ENCODE assay signal across 18 cellular contexts in the genomic region with DNA sequence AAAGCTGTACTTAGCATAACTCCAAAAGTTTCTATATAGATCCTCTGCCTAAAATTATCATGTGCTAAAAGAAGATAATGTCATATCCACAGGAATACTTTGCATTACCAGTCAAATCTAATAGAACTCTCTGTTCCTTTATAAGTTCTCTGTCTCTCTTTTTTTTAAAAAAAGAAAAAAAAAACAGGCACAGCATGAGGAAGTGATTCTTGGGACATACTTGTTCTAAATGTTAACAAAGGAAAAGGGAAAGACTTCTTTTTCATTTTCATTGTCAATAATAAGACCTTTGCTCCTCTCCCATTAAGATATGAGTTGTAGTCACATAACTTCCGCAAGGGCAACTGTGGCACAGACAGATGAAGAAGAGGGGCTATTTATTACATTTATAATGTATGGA. TPM values are rescaled to one million over a fixed set of nuclear protein-coding genes. Genes with fewer than 3 reads are reported as not detected.
A peak's percentile ranks its signal among the peaks of the same experiment; 100 is the strongest.
DNase-seq lines count a peak whose midpoint lies in the region; ATAC-seq and TF ChIP-seq lines count a peak whose summit lies in the region.
"Had no signal": no experiment of that assay in that cellular context is flagged by ENCODE, and none has a peak within 500 bp of the region (broad histone marks: within the 10 kb centered on the region; RNA-seq: fewer than 3 reads in every experiment).

No MANE protein-coding gene starts in this region.

- ATAC-seq in left ventricle myocardium superior (no peak), HG03025 (IDR thresholded peaks at IDR 0.05; ENCODE audit: low FRiP score, unreplicated experiment) (no peak)
- ATAC-seq: CD8-positive, alpha-beta T cell; Right ventricle myocardium inferior had no signal

- no peaks in the 10 kb centered on the region for H3K9me3 ChIP-seq in left ventricle myocardium inferior (replicated peaks)

- H3K36me3 ChIP-seq in left ventricle myocardium inferior: no peaks in the 10 kb centered on the region

- peak overlapping the region; percentile 18 for H3K27ac ChIP-seq in left ventricle myocardium inferior (replicated peaks)
- H3K27ac ChIP-seq in coronary artery: peak overlapping the region in 1 of 2 donors; percentile 30
- H3K27ac ChIP-seq: SK-N-MC had no signal

- H3K4me3 ChIP-seq in left ventricle myocardium inferior: no peak overlapping the region
- peak overlapping the region; percentile 22 for H3K4me3 ChIP-seq in coronary artery
- H3K4me3 ChIP-seq: SK-N-MC had no signal

- DNase-seq in left ventricle myocardium inferior: no peak
- DNase-seq in left ventricle myocardium superior: no peak
- DNase-seq in coronary artery (ENCODE audit: low spot score): no peak
- DNase-seq in pons (ENCODE audit: low spot score): peak; percentile 22
- DNase-seq in activated T-cell treated with anti-CD3 and anti-CD28 coated beads, Interleukin-2, amount 50 U/mL, for 48 hours: no peak
- no peak for DNase-seq in Kasumi-1 (lab: John Stamatoyannopoulos, UW)
- DNase-seq: Calu3; CD8-positive, alpha-beta T cell; GF-D8; H9; NCI-H1417 treated with DMSO at 0.1 percent for 48 hours; NCI-H187 treated with DMSO at 0.1 percent for 48 hours; NCI-H2227 treated with DMSO at 0.1 percent for 48 hours; NCI-H524 had no signal

- intact Hi-C loops in left ventricle myocardium inferior (cut with micrococcal nuclease): no loop called here
- intact Hi-C loops in left ventricle myocardium superior (cut with micrococcal nuclease): no loop called here

- peaks cover 48% of the 10 kb centered on the region for H3K4me1 ChIP-seq in left ventricle myocardium inferior

- no peaks in the 10 kb centered on the region for H3K27me3 ChIP-seq in left ventricle myocardium inferior (ENCODE audit: low read depth)

- TF ChIP-seq CTCF in left ventricle myocardium inferior (IDR thresholded peaks at IDR 0.05; ENCODE audit: borderline replicate concordance): no peak
- no peak for TF ChIP-seq CTCF in coronary artery (IDR thresholded peaks at IDR 0.05)

RNA-seq across cellular contexts. Expression of gene CD302, which starts 4.7 kb away (rescaled TPM):
- total RNA-seq in left ventricle myocardium inferior (17.2 TPM), left ventricle myocardium superior (19.9 TPM)
- total RNA-seq: OCI-LY7 had no signal
